6 cellular contexts compared by ENCODE assay signal in genomic region chr1:75170981-75171380, GRCh38. TPM values are rescaled to one million over a fixed set of nuclear protein-coding genes. Genes with fewer than 3 reads are reported as not detected.
"Had no signal": no experiment of that assay in that cellular context is flagged by ENCODE, and none has a peak within 500 bp of the region (broad histone marks: within the 10 kb centered on the region; RNA-seq: fewer than 3 reads in every experiment).

No MANE protein-coding gene starts in this region.

- DNase-seq: H9, HCEC 1CT, IMR-90 had no signal

- H3K4me3 ChIP-seq: GM23338, K562 had no signal

- ATAC-seq: GM23338, K562 had no signal

RNA-seq across cellular contexts. Expression of gene LHX8, which starts 36.8 kb away (rescaled TPM):
- total RNA-seq: H9, HT-29, IMR-90, K562 had no signal
- polyA plus RNA-seq: IMR-90, K562 had no signal
